Comparison of ENCODE assay signal across 31 cellular contexts in genomic region chr3:107882881-107883280, GRCh38.
"Had no signal": no experiment of that assay in that cellular context is flagged by ENCODE, and none has a peak within 500 bp of the region (broad histone marks: within the 10 kb centered on the region; RNA-seq: fewer than 3 reads in every experiment).

No MANE protein-coding gene starts in this region.

- H3K4me3 ChIP-seq: MG63, SJCRH30, SK-N-MC had no signal

- DNase-seq: activated CD4-positive, alpha-beta memory T cell treated with anti-CD3 and anti-CD28 coated beads, Interleukin-2, amount 10 ng/mL, durations not matched to agents 7 days and 5 days; activated CD4-positive, alpha-beta T cell treated with anti-CD3 and anti-CD28 coated beads for 48 hours; activated CD4-positive, CD25-positive, alpha-beta regulatory T cell treated with anti-CD3 and anti-CD28 coated beads, Interleukin-2, amount 50 U/mL, for 72 hours; activated CD8-positive, alpha-beta memory T cell treated with anti-CD3 and anti-CD28 coated beads for 24 hours; activated CD8-positive, alpha-beta memory T cell treated with anti-CD3 and anti-CD28 coated beads, Interleukin-2, amount 10 ng/mL, durations not matched to agents 7 days and 5 days; activated CD8-positive, alpha-beta memory T cell treated with anti-CD3 and anti-CD28 coated beads, Interleukin-2, amount 50 U/mL, for 48 hours; activated effector memory CD4-positive, alpha-beta T cell treated with Interleukin-2 at 50 U/mL for 16 hours; activated naive CD4-positive, alpha-beta T cell treated with anti-CD3 and anti-CD28 coated beads, Interleukin-2, amount 10 ng/mL, durations not matched to agents 7 days and 5 days; activated naive CD8-positive, alpha-beta T cell treated with anti-CD3 and anti-CD28 coated beads, Interleukin-2, amount 50 U/mL, for 24 hours; activated T-cell treated with anti-CD3 and anti-CD28 coated beads, Interleukin-2, amount 50 U/mL, for 48 hours; anterior cingulate cortex; central memory CD4-positive, alpha-beta T cell; Karpas-422; KBM-7; MG63; NCI-H1048; NCI-H1105 treated with DMSO at 0.1 percent for 48 hours; NCI-H1436; NCI-H1694; NCI-H1930; NCI-H2081 treated with DMSO at 0.1 percent for 48 hours; NCI-H446 treated with DMSO at 0.1 percent for 48 hours; NCI-H524; NCI-H69; NCI-H82; SHP77; SJCRH30 had no signal

- H3K4me1 ChIP-seq: SJCRH30 had no signal

- H3K9me3 ChIP-seq: MG63, SJCRH30 had no signal

- H3K36me3 ChIP-seq: MG63, SJCRH30 had no signal

- H3K27me3 ChIP-seq: MG63, SJCRH30 had no signal

- H3K27ac ChIP-seq: SJCRH30, SK-N-MC had no signal

- FAIRE-seq: bronchial epithelial cell, TTC549 had no signal

- ATAC-seq: activated CD8-positive, alpha-beta memory T cell treated with anti-CD3 and anti-CD28 coated beads, Interleukin-2, amount 10 ng/mL, durations not matched to agents 7 days and 5 days; activated naive CD8-positive, alpha-beta T cell treated with anti-CD3 and anti-CD28 coated beads, Interleukin-2, amount 50 U/mL, for 24 hours; Panc1 had no signal
